In the genomic region with DNA sequence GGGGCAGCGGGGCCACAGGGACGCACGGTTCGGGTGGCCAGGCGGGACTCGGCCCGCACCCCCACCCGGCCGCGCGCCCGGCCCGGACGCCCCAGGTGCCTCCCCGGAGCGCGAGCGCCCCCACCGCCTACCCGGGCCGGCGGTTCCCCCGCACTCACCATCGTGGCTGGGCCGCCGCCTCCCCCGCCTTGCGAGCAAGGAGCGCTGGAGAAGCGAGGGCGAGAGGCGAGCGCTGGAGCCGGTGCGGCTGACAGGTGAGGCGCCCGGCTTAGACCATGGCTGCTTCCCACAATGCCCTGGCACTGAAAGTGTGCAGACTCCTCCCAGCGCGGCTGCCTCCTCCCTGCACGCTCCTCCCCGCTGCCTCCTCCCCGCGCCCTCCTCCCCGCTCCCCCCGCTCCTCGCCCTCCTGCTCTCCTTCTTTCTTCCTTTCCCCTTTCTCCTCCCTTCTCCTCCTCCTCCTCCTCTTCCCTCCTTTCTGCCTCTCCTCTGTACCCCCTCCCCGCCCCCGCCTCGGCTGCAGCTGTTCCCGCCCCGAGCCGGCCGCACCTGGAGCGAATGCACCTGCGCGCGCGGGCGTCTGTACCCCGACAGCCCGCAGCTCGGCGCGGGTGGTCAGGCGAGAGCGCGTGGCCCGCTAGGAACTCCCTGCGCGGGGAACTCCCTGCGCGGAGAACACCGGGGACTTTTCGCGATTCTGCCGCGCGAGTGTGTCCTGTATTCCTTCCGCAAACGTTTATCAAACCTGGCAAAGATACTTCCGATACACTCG, we compare ENCODE assay signal across 8 cellular contexts. TPM values are rescaled to one million over a fixed set of nuclear protein-coding genes. Genes with fewer than 3 reads are reported as not detected.
DNase-seq lines count a peak whose midpoint lies in the region; ATAC-seq and TF ChIP-seq lines count a peak whose summit lies in the region.

A gene (minus strand): TSS at position 293 of the 772 bp plus-strand sequence. CDS start 132 bp downstream, at position 161.

- H3K4me1 Mint-ChIP-seq in activated naive CD8-positive, alpha-beta T cell (ENCODE audit: low read depth), result peaks cover 15% of the 10 kb centered on the region

- H3K4me2 ChIP-seq in MM.1S (ENCODE audit: low read depth, low read length), result peak within 1 kb of the TSS; percentile 81

- H3K4me1 ChIP-seq in MM.1S (ENCODE audit: low read length) (peaks cover 23% of the 10 kb centered on the region), heart left ventricle (peaks cover 0 to 12% (median 6%) of the 10 kb centered on the region in 12 donors), prostate gland (replicated peaks) (peaks cover 8% of the 10 kb centered on the region), uterus (peaks cover 0 to 6% of the 10 kb centered on the region in 2 donors)

- H2AFZ ChIP-seq in MM.1S (ENCODE audit: low read length), result peak within 1 kb of the TSS; percentile 98

- no peaks in the 10 kb centered on the region for H3K27me3 Mint-ChIP-seq in activated naive CD8-positive, alpha-beta T cell

- no peaks in the 10 kb centered on the region for H3K9me3 Mint-ChIP-seq in activated naive CD8-positive, alpha-beta T cell (ENCODE audit: low read depth)

- H3K4me3 Mint-ChIP-seq in activated naive CD8-positive, alpha-beta T cell, result peak within 1 kb of the TSS; percentile 96

- H3K9me3 ChIP-seq in MM.1S (replicated peaks; ENCODE audit: insufficient read depth, low read length) (no peaks in the 10 kb centered on the region), heart left ventricle (no peaks in the 10 kb centered on the region), prostate gland (no peaks in the 10 kb centered on the region), uterus (no peaks in the 10 kb centered on the region)

- peak within 1 kb of the TSS; percentile 91 for H3K4me3 ChIP-seq in MM.1S (ENCODE audit: low read length)
- peak within 1 kb of the TSS; percentile 42 to 74 (median 64) for H3K4me3 ChIP-seq in heart left ventricle
- peak within 1 kb of the TSS; percentile 51 to 63 for H3K4me3 ChIP-seq in prostate gland
- peak within 1 kb of the TSS; percentile 39 to 74 for H3K4me3 ChIP-seq in uterus

- no peaks in the 10 kb centered on the region for H3K27me3 ChIP-seq in MM.1S (replicated peaks; ENCODE audit: insufficient read depth, low read length)
- H3K27me3 ChIP-seq in heart left ventricle, result no peaks in the 10 kb centered on the region
- H3K27me3 ChIP-seq in prostate gland (replicated peaks; ENCODE audit: insufficient read depth), result no peaks in the 10 kb centered on the region
- no peaks in the 10 kb centered on the region for H3K27me3 ChIP-seq in uterus

- H3K9me2 ChIP-seq in MM.1S (replicated peaks; ENCODE audit: insufficient read depth, low read length), result no peaks in the 10 kb centered on the region

- peak within 1 kb of the TSS; percentile 74 for H3K27ac Mint-ChIP-seq in activated naive CD8-positive, alpha-beta T cell

- H3K36me3 ChIP-seq in MM.1S (replicated peaks; ENCODE audit: insufficient read depth, low read length) (no peaks in the 10 kb centered on the region), heart left ventricle (no peaks in the 10 kb centered on the region), prostate gland (no peaks in the 10 kb centered on the region), uterus (no peaks in the 10 kb centered on the region)

- 0 out of 2 replicates have a peak, but pooled peaks have one; percentile 33 for TF ChIP-seq CTCF in MM.1S (IDR thresholded peaks at IDR 0.05; ENCODE audit: low read length)
- peak in 1 of 12 donors; percentile 13 for TF ChIP-seq CTCF in heart left ventricle (IDR thresholded peaks at IDR 0.05)
- TF ChIP-seq CTCF in prostate gland (IDR thresholded peaks at IDR 0.05), result peak in 1 of 4 experiments; percentile 19
- no peak for TF ChIP-seq CTCF in uterus (IDR thresholded peaks at IDR 0.05)

- ATAC-seq in heart left ventricle, result peak; percentile 54 to 92 (median 86)

- no peaks in the 10 kb centered on the region; the same call in 1 of the 2 replicates for H4K20me1 ChIP-seq in MM.1S (ENCODE audit: insufficient read depth, low read length)

- WGBS in heart left ventricle, 4 donors, result 1 to 4% (median 2%) methylated on average over 55 to 82 of the region's 82 CpGs
- under 1% methylated on average over 55 of the region's 82 CpGs for WGBS in prostate gland

- peaks cover 2% of the 10 kb centered on the region for H3K36me3 Mint-ChIP-seq in activated naive CD8-positive, alpha-beta T cell

- peak within 1 kb of the TSS; percentile 60 for H3K9ac ChIP-seq in MM.1S (ENCODE audit: low read length)

- peaks cover 33% of the 10 kb centered on the region for H3F3A ChIP-seq in MM.1S (ENCODE audit: insufficient read depth, low read length)

- intact Hi-C loops in heart left ventricle (cut with DNase I), result no loop called here
- intact Hi-C loops in prostate gland (cut with DNase I), result no loop called here
- intact Hi-C loops in uterus (cut with DNase I; ENCODE audit: low total_unique reads), result no loop called here

- peak within 1 kb of the TSS; percentile 78; the same call in 1 of the 2 replicates for H3K27ac ChIP-seq in MM.1S (ENCODE audit: low read length)
- H3K27ac ChIP-seq in heart left ventricle, result peak within 1 kb of the TSS in 1 of 12 donors; percentile 16
- peak within 1 kb of the TSS; percentile 78 to 81 for H3K27ac ChIP-seq in prostate gland
- peak within 1 kb of the TSS; percentile 57 to 63 for H3K27ac ChIP-seq in uterus

- peaks cover 43% of the 10 kb centered on the region for H3K79me2 ChIP-seq in MM.1S (ENCODE audit: low read length)

- DNase-seq in HCEC 1CT, result peak; percentile 47
- peak; percentile 89 for DNase-seq in MM.1S
- peak; percentile 52 for DNase-seq in SKM-1 treated with dmso at 0.1 percent for 144 hours (lab: John Stamatoyannopoulos, UW; ENCODE audit: unreplicated experiment)
- peak; percentile 44 to 68 (median 54) for DNase-seq in heart left ventricle
- peak; percentile 80 for DNase-seq in prostate gland (ENCODE audit: low spot score)
- DNase-seq in uterus, result peak; percentile 38 to 45

- TF ChIP-seq POLR2A in GM10847 (IDR thresholded peaks at IDR 0.05; ENCODE audit: extremely low read depth, insufficient read length) (peak; percentile 46), heart left ventricle (IDR thresholded peaks at IDR 0.05) (no peak), prostate gland (IDR thresholded peaks at IDR 0.05) (peak; percentile 52), uterus (IDR thresholded peaks at IDR 0.05) (no peak)

RNA-seq across cellular contexts. Expression of the gene that starts here (rescaled TPM):
- total RNA-seq in heart left ventricle (1 to 10 TPM in 3 of 9 donors, under 1 TPM in 5, not detected in 1; 0.31 to 3.4 (median 0.66) TPM), prostate gland (1 to 10 TPM; 2.7 to 7.7 TPM), uterus (1 to 10 TPM in 2 of 4 donors, not detected in 2; 2.0 to 5.6 TPM)
- polyA plus RNA-seq in heart left ventricle, result under 1 TPM; 0.08 to 0.11 TPM

Comparison
In these comparisons a context has a peak if more than half of its experiments do, and no peak if none do; other contexts are left out.
1. POLR2A ChIP-seq: peak in GM10847 (single experiment) and prostate gland (single experiment); none in heart left ventricle (0 of 2) and uterus (0 of 2).
2. Peak in every context shown above with its lines, with median percentiles within 50 percentile points of each other: DNase-seq and H3K4me3 ChIP-seq.